15 cellular contexts compared by ENCODE assay signal in genomic region chrX:3295731-3296130, GRCh38. TPM values are rescaled to one million over a fixed set of nuclear protein-coding genes. Genes with fewer than 3 reads are reported as not detected.
DNase-seq lines count a peak whose midpoint lies in the region; ATAC-seq and TF ChIP-seq lines count a peak whose summit lies in the region.
"Had no signal": no experiment of that assay in that cellular context is flagged by ENCODE, and none has a peak within 500 bp of the region (broad histone marks: within the 10 kb centered on the region; RNA-seq: fewer than 3 reads in every experiment).

No MANE protein-coding gene starts in this region.

- H2BK120ac ChIP-seq in mesendoderm (ENCODE audit: low read depth, low read length): no peak overlapping the region

- no peak overlapping the region for H4K5ac ChIP-seq in mesendoderm (ENCODE audit: low read length)

- no peaks in the 10 kb centered on the region for H3K79me2 ChIP-seq in mesendoderm (ENCODE audit: control insufficient read depth, insufficient read depth, low read length)

- no peak overlapping the region for H4K8ac ChIP-seq in mesendoderm (ENCODE audit: low read depth, low read length)

- DNase-seq in NCI-H748 (lab: John Stamatoyannopoulos, UW; ENCODE audit: unreplicated experiment): peak; percentile 9
- DNase-seq in NCI-H748 treated with DMSO at 0.1 percent for 48 hours (lab: John Stamatoyannopoulos, UW): no peak
- peak; percentile 35 for DNase-seq in HEK293T (ENCODE audit: extremely low spot score)
- peak; percentile 19 for DNase-seq in WERI-Rb-1
- DNase-seq in mesendoderm: peak; percentile 71
- DNase-seq in stimulated activated CD4-positive, alpha-beta T cell treated with anti-CD3 and anti-CD28 coated beads, Interleukin-4, amount 100 ng/mL, for 4 hours: no peak
- DNase-seq in mucosa of gallbladder (ENCODE audit: low spot score): no peak
- DNase-seq: effector memory CD4-positive, alpha-beta T cell; glutamatergic neuron; mesenchymal stem cell; NCI-H510A treated with DMSO at 0.1 percent for 48 hours; posterior cingulate gyrus had no signal

- no peak overlapping the region for H3K23ac ChIP-seq in mesendoderm (ENCODE audit: low read length)

- H3K27ac ChIP-seq in WERI-Rb-1: no peak overlapping the region
- no peak overlapping the region for H3K27ac ChIP-seq in mesendoderm (ENCODE audit: low read depth, low read length)
- no peak overlapping the region for H3K27ac ChIP-seq in gastroesophageal sphincter
- H3K27ac ChIP-seq: ascending aorta had no signal

- no peak for ATAC-seq in gastroesophageal sphincter

- no peaks in the 10 kb centered on the region for H3K79me1 ChIP-seq in mesendoderm (ENCODE audit: low read length)

- H3K9me3 ChIP-seq in WERI-Rb-1 (ENCODE audit: severe bottlenecking) (no peaks in the 10 kb centered on the region), gastroesophageal sphincter (no peaks in the 10 kb centered on the region)
- H3K9me3 ChIP-seq: ascending aorta had no signal

- TF ChIP-seq POLR2A in gastroesophageal sphincter (IDR thresholded peaks at IDR 0.05): no peak

- no peak overlapping the region for H3K4me3 ChIP-seq in WERI-Rb-1 (ENCODE audit: low read depth, low read length)
- no peak overlapping the region for H3K4me3 ChIP-seq in mesendoderm (ENCODE audit: low read length)
- H3K4me3 ChIP-seq in gastroesophageal sphincter: no peak overlapping the region
- H3K4me3 ChIP-seq: ascending aorta had no signal

- H3K4me1 ChIP-seq in mesendoderm (ENCODE audit: control insufficient read depth, low read depth, low read length) (no peaks in the 10 kb centered on the region), gastroesophageal sphincter (no peaks in the 10 kb centered on the region)
- H3K4me1 ChIP-seq: ascending aorta had no signal

- POLR2A ChIA-PET in HEK293T (lab: Yijun Ruan, JAX): no interaction called here

- TF ChIP-seq EP300 in gastroesophageal sphincter (IDR thresholded peaks at IDR 0.05): no peak

- H3K4me2 ChIP-seq in mesendoderm (ENCODE audit: low read length): no peak overlapping the region

- no peak overlapping the region for H2AK5ac ChIP-seq in mesendoderm (ENCODE audit: low read length)

- H2BK5ac ChIP-seq in mesendoderm (ENCODE audit: low read length): no peak overlapping the region

- no peak overlapping the region for H3K18ac ChIP-seq in mesendoderm (ENCODE audit: low read length)

- H3K36me3 ChIP-seq in WERI-Rb-1 (no peaks in the 10 kb centered on the region), mesendoderm (ENCODE audit: control insufficient read depth, insufficient read depth, low read length) (no peaks in the 10 kb centered on the region), gastroesophageal sphincter (no peaks in the 10 kb centered on the region)
- H3K36me3 ChIP-seq: ascending aorta had no signal

- TF ChIP-seq CTCF in WERI-Rb-1 (IDR thresholded peaks at IDR 0.05; ENCODE audit: low read depth, low read length) (no peak), gastroesophageal sphincter (IDR thresholded peaks at IDR 0.05) (no peak)

- H3K27me3 ChIP-seq in WERI-Rb-1 (ENCODE audit: insufficient read depth, low read depth, severe bottlenecking): no peaks in the 10 kb centered on the region
- no peaks in the 10 kb centered on the region for H3K27me3 ChIP-seq in mesendoderm (ENCODE audit: insufficient read depth, low read length, poor library complexity)
- H3K27me3 ChIP-seq in gastroesophageal sphincter: no peaks in the 10 kb centered on the region
- H3K27me3 ChIP-seq: ascending aorta had no signal

- CTCF ChIA-PET in HEK293T (lab: Yijun Ruan, JAX): no interaction called here

- WGBS in mesendoderm (ENCODE audit: extremely low coverage, insufficient coverage, low lambda C conversion rate): no CpG with 5 or more reads among the region's 5 CpGs
- 32 to 57% methylated on average over 1 to 4 of the region's 5 CpGs for WGBS in gastroesophageal sphincter (ENCODE audit: low coverage in 1 of 2), 2 donors

- H3K4ac ChIP-seq in mesendoderm (ENCODE audit: low read depth, low read length): no peak overlapping the region

- no peak overlapping the region for H3K56ac ChIP-seq in mesendoderm (ENCODE audit: low read length)

- H3K9ac ChIP-seq in mesendoderm (ENCODE audit: low read length): no peak overlapping the region

- no peak overlapping the region for H2BK15ac ChIP-seq in mesendoderm (replicated peaks; ENCODE audit: low read depth)

TF ChIP-seq in HEK293T, 16 proteins besides CTCF, POLR2A, EP300 and RAD21:
- TF ChIP-seq HDGF (IDR thresholded peaks at IDR 0.05; ENCODE audit: borderline replicate concordance): no peak

RNA-seq across cellular contexts. Expression of gene MXRA5, which starts 50.7 kb away (rescaled TPM):
- 2.1 TPM for polyA plus RNA-seq in mesendoderm (2013, experiment 1 of 2)
- polyA plus RNA-seq in mesendoderm (2013, experiment 2 of 2): 1.9 TPM
- 1 to 10 TPM in 3 of 4 donors, under 1 TPM in 1; 0.62 to 3.9 (median 2.3) TPM for total RNA-seq in gastroesophageal sphincter
- total RNA-seq in mucosa of gallbladder: 5.3 TPM
- total RNA-seq: G401 had no signal

Comparison
In these comparisons a context has a peak if more than half of its experiments do, and no peak if none do; other contexts are left out.
1. DNase-seq: peak in NCI-H748 (single experiment), HEK293T (single experiment), WERI-Rb-1 (single experiment) and mesendoderm (single experiment); none in NCI-H748 treated with DMSO at 0.1 percent for 48 hours (single experiment), stimulated activated CD4-positive, alpha-beta T cell treated with anti-CD3 and anti-CD28 coated beads, Interleukin-4, amount 100 ng/mL, for 4 hours (0 of 2) and mucosa of gallbladder (single experiment).